Comparison of ENCODE assay signal across 1 cellular context in the genomic region with DNA sequence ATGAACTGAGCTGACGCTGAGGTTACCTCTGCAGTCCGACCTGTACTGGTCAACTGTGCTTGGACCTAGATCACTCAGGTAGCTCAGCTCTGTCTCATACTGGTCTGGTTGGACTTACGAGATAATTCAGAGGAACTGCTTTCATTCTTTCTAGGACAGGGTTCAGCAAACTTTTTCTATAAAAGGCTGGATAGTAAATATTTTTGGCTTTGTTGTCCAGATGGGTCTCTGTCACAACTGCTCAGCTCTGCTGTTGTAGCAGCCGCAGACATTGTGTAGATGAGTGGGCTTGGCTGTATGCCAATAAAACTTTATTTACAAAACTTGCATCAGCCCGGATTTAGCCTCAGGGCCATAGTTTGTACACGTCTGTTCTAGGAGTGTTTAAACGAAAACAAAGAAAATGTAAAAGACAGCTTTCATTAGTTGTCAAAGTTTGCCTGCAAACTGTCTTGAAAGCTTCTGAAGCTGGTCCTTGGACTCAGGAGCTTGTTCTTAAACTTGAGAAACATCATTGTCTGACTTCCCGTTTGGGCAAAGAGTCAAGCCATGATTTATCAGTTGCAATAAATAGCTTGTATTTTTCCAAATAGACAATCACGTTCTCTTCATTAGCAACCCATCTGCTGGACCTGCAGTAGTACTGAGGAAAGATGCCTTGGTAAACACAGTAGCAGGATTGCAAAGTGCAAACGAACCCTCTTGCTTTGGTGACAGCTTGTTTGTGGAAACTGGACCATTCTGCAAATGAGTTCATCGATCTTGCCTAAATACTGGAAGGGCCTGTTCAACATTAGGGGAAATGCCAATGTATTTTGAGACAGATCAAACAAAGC.
A peak's percentile ranks its signal among the peaks of the same experiment; 100 is the strongest.
TF ChIP-seq lines count a peak whose summit lies in the region.

No MANE protein-coding gene starts in this region.

TF ChIP-seq in HepG2, 621 proteins besides CTCF, POLR2A, EP300 and RAD21 (continued from another document and continues in another):
- TF ChIP-seq, protein P1, sequence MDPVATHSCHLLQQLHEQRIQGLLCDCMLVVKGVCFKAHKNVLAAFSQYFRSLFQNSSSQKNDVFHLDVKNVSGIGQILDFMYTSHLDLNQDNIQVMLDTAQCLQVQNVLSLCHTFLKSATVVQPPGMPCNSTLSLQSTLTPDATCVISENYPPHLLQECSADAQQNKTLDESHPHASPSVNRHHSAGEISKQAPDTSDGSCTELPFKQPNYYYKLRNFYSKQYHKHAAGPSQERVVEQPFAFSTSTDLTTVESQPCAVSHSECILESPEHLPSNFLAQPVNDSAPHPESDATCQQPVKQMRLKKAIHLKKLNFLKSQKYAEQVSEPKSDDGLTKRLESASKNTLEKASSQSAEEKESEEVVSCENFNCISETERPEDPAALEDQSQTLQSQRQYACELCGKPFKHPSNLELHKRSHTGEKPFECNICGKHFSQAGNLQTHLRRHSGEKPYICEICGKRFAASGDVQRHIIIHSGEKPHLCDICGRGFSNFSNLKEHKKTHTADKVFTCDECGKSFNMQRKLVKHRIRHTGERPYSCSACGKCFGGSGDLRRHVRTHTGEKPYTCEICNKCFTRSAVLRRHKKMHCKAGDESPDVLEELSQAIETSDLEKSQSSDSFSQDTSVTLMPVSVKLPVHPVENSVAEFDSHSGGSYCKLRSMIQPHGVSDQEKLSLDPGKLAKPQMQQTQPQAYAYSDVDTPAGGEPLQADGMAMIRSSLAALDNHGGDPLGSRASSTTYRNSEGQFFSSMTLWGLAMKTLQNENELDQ (CRISPR knock-in tag; IDR thresholded peaks at IDR 0.05; ENCODE audit: borderline replicate concordance), result no peak
- no peak for TF ChIP-seq MAFF (IDR thresholded peaks at IDR 0.05; ENCODE audit: low read depth, low read length)
- no peak for TF ChIP-seq ESRRA (CRISPR knock-in tag; IDR thresholded peaks at IDR 0.05; ENCODE audit: low read depth)
- TF ChIP-seq ZNF878 (CRISPR knock-in tag; IDR thresholded peaks at IDR 0.05), result 0 out of 2 replicates have a peak, but pooled peaks have one; percentile 35
- TF ChIP-seq E2F2 (CRISPR knock-in tag; IDR thresholded peaks at IDR 0.05; ENCODE audit: borderline replicate concordance), result no peak
- TF ChIP-seq, protein P2, sequence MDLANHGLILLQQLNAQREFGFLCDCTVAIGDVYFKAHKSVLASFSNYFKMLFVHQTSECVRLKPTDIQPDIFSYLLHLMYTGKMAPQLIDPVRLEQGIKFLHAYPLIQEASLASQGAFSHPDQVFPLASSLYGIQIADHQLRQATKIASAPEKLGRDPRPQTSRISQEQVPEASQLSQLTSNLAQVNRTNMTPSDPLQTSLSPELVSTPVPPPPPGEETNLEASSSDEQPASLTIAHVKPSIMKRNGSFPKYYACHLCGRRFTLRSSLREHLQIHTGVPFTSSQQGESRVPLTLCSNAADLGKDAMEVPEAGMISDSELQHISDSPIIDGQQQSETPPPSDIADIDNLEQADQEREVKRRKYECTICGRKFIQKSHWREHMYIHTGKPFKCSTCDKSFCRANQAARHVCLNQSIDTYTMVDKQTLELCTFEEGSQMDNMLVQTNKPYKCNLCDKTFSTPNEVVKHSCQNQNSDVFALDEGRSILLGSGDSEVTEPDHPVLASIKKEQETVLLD (CRISPR knock-in tag; IDR thresholded peaks at IDR 0.05; ENCODE audit: low read depth), result no peak
- no peak for TF ChIP-seq NR2F2 (IDR thresholded peaks at IDR 0.05; ENCODE audit: borderline replicate concordance, low read depth)
- TF ChIP-seq ZNF382 (CRISPR knock-in tag; IDR thresholded peaks at IDR 0.05; ENCODE audit: borderline replicate concordance), result no peak
- 0 out of 2 replicates have a peak, but pooled peaks have one; percentile 76 for TF ChIP-seq SMYD3 (CRISPR knock-in tag; IDR thresholded peaks at IDR 0.05)
- TF ChIP-seq HOXD1 (CRISPR knock-in tag; IDR thresholded peaks at IDR 0.05), result 0 out of 2 replicates have a peak, but pooled peaks have one; percentile 39
- TF ChIP-seq DNMT3B (CRISPR knock-in tag; conservative IDR thresholded peaks at IDR 0.05), result no peak
- TF ChIP-seq ZNF280D (CRISPR knock-in tag; IDR thresholded peaks at IDR 0.05), result peak; percentile 57; the same call in 1 of the 2 replicates
- no peak for TF ChIP-seq RFX5 (IDR thresholded peaks at IDR 0.05; ENCODE audit: low read depth, low read length)
- no peak for TF ChIP-seq SAFB2 (CRISPR knock-in tag; IDR thresholded peaks at IDR 0.05; ENCODE audit: borderline replicate concordance, low read depth)
- peak; percentile 28; the same call in 1 of the 2 replicates for TF ChIP-seq HOXA3 (CRISPR knock-in tag; IDR thresholded peaks at IDR 0.05)
- no peak; the same call in 1 of the 2 replicates for TF ChIP-seq ZNF556 (CRISPR knock-in tag; IDR thresholded peaks at IDR 0.05; ENCODE audit: borderline replicate concordance)
- TF ChIP-seq AHDC1 (CRISPR knock-in tag; IDR thresholded peaks at IDR 0.05; ENCODE audit: borderline replicate concordance), result peak; percentile 72; the same call in 1 of the 2 replicates
- no peak for TF ChIP-seq RBM22 (optimal IDR thresholded peaks at IDR 0.05; ENCODE audit: low read length)
- TF ChIP-seq, protein P3, sequence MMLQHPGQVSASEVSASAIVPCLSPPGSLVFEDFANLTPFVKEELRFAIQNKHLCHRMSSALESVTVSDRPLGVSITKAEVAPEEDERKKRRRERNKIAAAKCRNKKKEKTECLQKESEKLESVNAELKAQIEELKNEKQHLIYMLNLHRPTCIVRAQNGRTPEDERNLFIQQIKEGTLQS (CRISPR knock-in tag; IDR thresholded peaks at IDR 0.05), result 0 out of 2 replicates have a peak, but pooled peaks have one; percentile 8
- no peak for TF ChIP-seq MAZ (IDR thresholded peaks at IDR 0.05; ENCODE audit: borderline replicate concordance, low read depth, low read length)
- TF ChIP-seq MAZ (CRISPR knock-in tag; IDR thresholded peaks at IDR 0.05; ENCODE audit: low read depth), result peak; percentile 34
- TF ChIP-seq HNF4A (CRISPR knock-in tag; IDR thresholded peaks at IDR 0.05), result peak; percentile 58
- TF ChIP-seq, protein P4, sequence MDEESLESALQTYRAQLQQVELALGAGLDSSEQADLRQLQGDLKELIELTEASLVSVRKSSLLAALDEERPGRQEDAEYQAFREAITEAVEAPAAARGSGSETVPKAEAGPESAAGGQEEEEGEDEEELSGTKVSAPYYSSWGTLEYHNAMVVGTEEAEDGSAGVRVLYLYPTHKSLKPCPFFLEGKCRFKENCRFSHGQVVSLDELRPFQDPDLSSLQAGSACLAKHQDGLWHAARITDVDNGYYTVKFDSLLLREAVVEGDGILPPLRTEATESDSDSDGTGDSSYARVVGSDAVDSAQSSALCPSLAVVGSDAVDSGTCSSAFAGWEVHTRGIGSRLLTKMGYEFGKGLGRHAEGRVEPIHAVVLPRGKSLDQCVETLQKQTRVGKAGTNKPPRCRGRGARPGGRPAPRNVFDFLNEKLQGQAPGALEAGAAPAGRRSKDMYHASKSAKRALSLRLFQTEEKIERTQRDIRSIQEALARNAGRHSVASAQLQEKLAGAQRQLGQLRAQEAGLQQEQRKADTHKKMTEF (CRISPR knock-in tag; IDR thresholded peaks at IDR 0.05), result peak; percentile 49; the same call in 1 of the 2 replicates
- TF ChIP-seq, protein P5, sequence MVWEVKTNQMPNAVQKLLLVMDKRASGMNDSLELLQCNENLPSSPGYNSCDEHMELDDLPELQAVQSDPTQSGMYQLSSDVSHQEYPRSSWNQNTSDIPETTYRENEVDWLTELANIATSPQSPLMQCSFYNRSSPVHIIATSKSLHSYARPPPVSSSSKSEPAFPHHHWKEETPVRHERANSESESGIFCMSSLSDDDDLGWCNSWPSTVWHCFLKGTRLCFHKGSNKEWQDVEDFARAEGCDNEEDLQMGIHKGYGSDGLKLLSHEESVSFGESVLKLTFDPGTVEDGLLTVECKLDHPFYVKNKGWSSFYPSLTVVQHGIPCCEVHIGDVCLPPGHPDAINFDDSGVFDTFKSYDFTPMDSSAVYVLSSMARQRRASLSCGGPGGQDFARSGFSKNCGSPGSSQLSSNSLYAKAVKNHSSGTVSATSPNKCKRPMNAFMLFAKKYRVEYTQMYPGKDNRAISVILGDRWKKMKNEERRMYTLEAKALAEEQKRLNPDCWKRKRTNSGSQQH (CRISPR knock-in tag; IDR thresholded peaks at IDR 0.05; ENCODE audit: low read depth), result 0 out of 2 replicates have a peak, but pooled peaks have one; percentile 40
- TF ChIP-seq, protein P6, sequence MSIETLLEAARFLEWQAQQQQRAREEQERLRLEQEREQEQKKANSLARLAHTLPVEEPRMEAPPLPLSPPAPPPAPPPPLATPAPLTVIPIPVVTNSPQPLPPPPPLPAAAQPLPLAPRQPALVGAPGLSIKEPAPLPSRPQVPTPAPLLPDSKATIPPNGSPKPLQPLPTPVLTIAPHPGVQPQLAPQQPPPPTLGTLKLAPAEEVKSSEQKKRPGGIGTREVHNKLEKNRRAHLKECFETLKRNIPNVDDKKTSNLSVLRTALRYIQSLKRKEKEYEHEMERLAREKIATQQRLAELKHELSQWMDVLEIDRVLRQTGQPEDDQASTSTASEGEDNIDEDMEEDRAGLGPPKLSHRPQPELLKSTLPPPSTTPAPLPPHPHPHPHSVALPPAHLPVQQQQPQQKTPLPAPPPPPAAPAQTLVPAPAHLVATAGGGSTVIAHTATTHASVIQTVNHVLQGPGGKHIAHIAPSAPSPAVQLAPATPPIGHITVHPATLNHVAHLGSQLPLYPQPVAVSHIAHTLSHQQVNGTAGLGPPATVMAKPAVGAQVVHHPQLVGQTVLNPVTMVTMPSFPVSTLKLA (IDR thresholded peaks at IDR 0.05), result no peak
- TF ChIP-seq ZSCAN20 (CRISPR knock-in tag; IDR thresholded peaks at IDR 0.05; ENCODE audit: borderline replicate concordance), result no peak
- TF ChIP-seq, protein P7, sequence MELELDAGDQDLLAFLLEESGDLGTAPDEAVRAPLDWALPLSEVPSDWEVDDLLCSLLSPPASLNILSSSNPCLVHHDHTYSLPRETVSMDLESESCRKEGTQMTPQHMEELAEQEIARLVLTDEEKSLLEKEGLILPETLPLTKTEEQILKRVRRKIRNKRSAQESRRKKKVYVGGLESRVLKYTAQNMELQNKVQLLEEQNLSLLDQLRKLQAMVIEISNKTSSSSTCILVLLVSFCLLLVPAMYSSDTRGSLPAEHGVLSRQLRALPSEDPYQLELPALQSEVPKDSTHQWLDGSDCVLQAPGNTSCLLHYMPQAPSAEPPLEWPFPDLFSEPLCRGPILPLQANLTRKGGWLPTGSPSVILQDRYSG (CRISPR knock-in tag; IDR thresholded peaks at IDR 0.05), result no peak
- TF ChIP-seq MEF2D (CRISPR knock-in tag; IDR thresholded peaks at IDR 0.05), result peak; percentile 81
- TF ChIP-seq MXI1 (IDR thresholded peaks at IDR 0.05; ENCODE audit: borderline replicate concordance, low read depth, low read length), result 0 out of 3 replicates have a peak, but pooled peaks have one; percentile 33
- no peak for TF ChIP-seq ISL2 (CRISPR knock-in tag; IDR thresholded peaks at IDR 0.05)
- TF ChIP-seq CREM (IDR thresholded peaks at IDR 0.05), result peak; percentile 52; the same call in 1 of the 2 replicates
- no peak for TF ChIP-seq CREM (CRISPR knock-in tag; IDR thresholded peaks at IDR 0.05)
